ENCODE assay signal across 20 cellular contexts in genomic region chr3:143024351-143024960, GRCh38. TPM values are rescaled to one million over a fixed set of nuclear protein-coding genes. Genes with fewer than 3 reads are reported as not detected.
DNase-seq lines count a peak whose midpoint lies in the region; ATAC-seq, FAIRE-seq and TF ChIP-seq lines count a peak whose summit lies in the region.
"Had no signal": no experiment of that assay in that cellular context is flagged by ENCODE, and none has a peak within 500 bp of the region (broad histone marks: within the 10 kb centered on the region; RNA-seq: fewer than 3 reads in every experiment).

No MANE protein-coding gene starts in this region.

- CTCF ChIA-PET in HCT116 (lab: Charles Lee) = no interaction called here

- no peak overlapping the region for H2AFZ ChIP-seq in HCT116 (ENCODE audit: low read depth, low read length, poor library complexity, severe bottlenecking)

- TF ChIP-seq CTCF in HCT116 (IDR thresholded peaks at IDR 0.05 in 2 of 3, conservative IDR thresholded peaks at IDR 0.05 in 1 of 3; ENCODE audit: borderline replicate concordance in 1 of 3, insufficient read depth in 1 of 3, low read depth in 2 of 3, low read length in 2 of 3) (no peak), kidney (IDR thresholded peaks at IDR 0.05; ENCODE audit: borderline replicate concordance, extremely low read depth, insufficient read depth) (no peak)

- peaks cover 3% of the 10 kb centered on the region for H3K4me1 Mint-ChIP-seq in T-helper 17 cell
- H3K4me1 Mint-ChIP-seq: B cell had no signal

- intact Hi-C loops in HCT116 (cut with micrococcal nuclease) (no loop called here), kidney (cut with DNase I) (no loop called here), left ventricle myocardium superior (cut with micrococcal nuclease) (no loop called here)

- H3K4me2 ChIP-seq in HCT116 (ENCODE audit: low read length) = no peak overlapping the region

- H3K9ac ChIP-seq in HCT116 (ENCODE audit: low read length) (no peak overlapping the region), kidney (ENCODE audit: low read length in 2 of 2) (no peak overlapping the region)

- no peaks in the 10 kb centered on the region for H3K27me3 Mint-ChIP-seq in T-helper 17 cell
- H3K27me3 Mint-ChIP-seq: B cell had no signal

- H3K79me2 ChIP-seq in HCT116 (ENCODE audit: insufficient read depth, low read length) = peaks cover 48% of the 10 kb centered on the region

- no peaks in the 10 kb centered on the region for H4K20me1 ChIP-seq in HCT116 (ENCODE audit: insufficient read depth)

- peak overlapping the region; percentile 47 for H3K27ac Mint-ChIP-seq in T-helper 17 cell
- H3K27ac Mint-ChIP-seq: B cell; CD8-positive, alpha-beta T cell had no signal

- no peak overlapping the region for H3K4me3 Mint-ChIP-seq in T-helper 17 cell
- H3K4me3 Mint-ChIP-seq: B cell; CD8-positive, alpha-beta T cell had no signal

- H3K9me3 ChIP-seq in HCT116 (ENCODE audit: control insufficient read depth in 1 of 2, insufficient read depth in 1 of 2, low read depth in 1 of 2, low read length in 2 of 2) (no peaks in the 10 kb centered on the region), T-helper 17 cell (ENCODE audit: control insufficient read depth, low read length, poor library complexity, severe bottlenecking) (no peaks in the 10 kb centered on the region), kidney (ENCODE audit: control insufficient read depth in 1 of 2, low read length in 2 of 2) (no peaks in the 10 kb centered on the region)
- H3K9me3 ChIP-seq: Caco-2 had no signal

- peaks cover 45 to 60% of the 10 kb centered on the region in 2 experiments for H3K36me3 ChIP-seq in HCT116 (ENCODE audit: control insufficient read depth in 1 of 2, insufficient read depth in 2 of 2, low read length in 2 of 2)
- H3K36me3 ChIP-seq in kidney (ENCODE audit: control insufficient read depth in 1 of 2, insufficient read depth in 2 of 2, low read length in 2 of 2) = peaks cover 20 to 57% of the 10 kb centered on the region in 2 donors

- no peak for TF ChIP-seq RAD21 in HCT116 (IDR thresholded peaks at IDR 0.05; ENCODE audit: low read depth)

- no peak overlapping the region for H3K27ac ChIP-seq in HCT116 (ENCODE audit: low read depth, low read length)
- no peak overlapping the region for H3K27ac ChIP-seq in kidney (ENCODE audit: low read depth in 2 of 2, low read length in 2 of 2)
- H3K27ac ChIP-seq: C4-2B had no signal

- H3K36me3 Mint-ChIP-seq in T-helper 17 cell (ENCODE audit: low read depth) = peaks cover 10% of the 10 kb centered on the region

- H3K4me3 ChIP-seq in HCT116 (replicated peaks in 1 of 2; ENCODE audit: low read depth in 1 of 2, low read length in 2 of 2) (no peak overlapping the region), kidney (ENCODE audit: low read length in 2 of 2) (no peak overlapping the region)

- no peak for TF ChIP-seq POLR2A in HCT116 (IDR thresholded peaks at IDR 0.05; ENCODE audit: borderline replicate concordance, extremely low read depth, insufficient read depth, insufficient read length)

- BruUV-seq in HCT116 (replicated peaks; lab: Mats Ljungman, UMichigan) = TSS peak; percentile 6

- POLR2A ChIA-PET in HCT116 (lab: Charles Lee) = no interaction called here

- FAIRE-seq in kidney (lab: Jason Lieb, UNC) (no peak), urothelium cell line (lab: Jason Lieb, UNC) (no peak)
- FAIRE-seq: HTR-8/SVneo had no signal

- no peaks in the 10 kb centered on the region for H3K27me3 ChIP-seq in HCT116 (ENCODE audit: insufficient read depth, low read length)

- H3K4me1 ChIP-seq in HCT116 (ENCODE audit: control insufficient read depth in 1 of 2, insufficient read depth in 2 of 2, low read length in 2 of 2) (no peaks in the 10 kb centered on the region), kidney (ENCODE audit: control insufficient read depth in 1 of 2, insufficient read depth in 1 of 2, low read depth in 1 of 2, low read length in 2 of 2) (no peaks in the 10 kb centered on the region)
- H3K4me1 ChIP-seq: Caco-2 had no signal

- RAD21 ChIA-PET in HCT116 (lab: Charles Lee; ENCODE audit: low non-redundant PET in 1 of 2, low total read pairs in 2 of 2, uncharacterized antibody in 2 of 2, unreplicated experiment in 2 of 2) = no interaction called here

- DNase-seq in HCT116 (ENCODE audit: low read depth, low spot score) (no peak), T-helper 17 cell (no peak), kidney (peak; percentile 29), UCSD-AML1 (lab: John Stamatoyannopoulos, UW; ENCODE audit: unreplicated experiment) (no peak), left ventricle myocardium superior (no peak), urothelium cell line (ENCODE audit: low spot score) (no peak)
- DNase-seq: Caco-2; CD8-positive, alpha-beta T cell; GOT3; NCI-H1092; NCI-H1417 treated with DMSO at 0.1 percent for 48 hours; NCI-H1694 treated with DMSO at 0.1 percent for 48 hours; NCI-H2227 treated with DMSO at 0.1 percent for 48 hours; NCI-H526 treated with DMSO at 0.1 percent for 48 hours; Right ventricle myocardium superior; RPMI8226 had no signal

- ATAC-seq in HCT116 (no peak), T-helper 17 cell (no peak), left ventricle myocardium superior (no peak), HG03095 (IDR thresholded peaks at IDR 0.05; ENCODE audit: unreplicated experiment) (no peak)
- ATAC-seq: CD8-positive, alpha-beta T cell had no signal

- H3K9me2 ChIP-seq in HCT116 (ENCODE audit: insufficient read depth) = no peaks in the 10 kb centered on the region

TF ChIP-seq in HCT116, 20 proteins besides CTCF, POLR2A, EP300 and RAD21 (continues in another document):
- no peak for TF ChIP-seq ZBTB33 (IDR thresholded peaks at IDR 0.05; ENCODE audit: extremely low read depth, insufficient replicate concordance, low read length)
- TF ChIP-seq REST (IDR thresholded peaks at IDR 0.05; ENCODE audit: low read depth) = no peak
- TF ChIP-seq EZH2 (IDR thresholded peaks at IDR 0.05) = no peak
- TF ChIP-seq FOSL1 (IDR thresholded peaks at IDR 0.05; ENCODE audit: low read depth) = no peak
- no peak for TF ChIP-seq ELF1 (IDR thresholded peaks at IDR 0.05; ENCODE audit: borderline replicate concordance, low read depth)
- no peak for TF ChIP-seq SP1 (IDR thresholded peaks at IDR 0.05; ENCODE audit: low read depth)
- no peak for TF ChIP-seq ZFX (IDR thresholded peaks at IDR 0.05)
- TF ChIP-seq SRF (IDR thresholded peaks at IDR 0.05; ENCODE audit: low read depth) = no peak
- TF ChIP-seq ZNF274 (IDR thresholded peaks at IDR 0.05; ENCODE audit: low read depth, low read length) = no peak
- no peak for TF ChIP-seq ATF3 (IDR thresholded peaks at IDR 0.05)
- TF ChIP-seq TCF7L2 (IDR thresholded peaks at IDR 0.05; ENCODE audit: borderline replicate concordance, extremely low read depth, insufficient read depth, insufficient read length) = no peak
- no peak for TF ChIP-seq MAX (IDR thresholded peaks at IDR 0.05)
- no peak for TF ChIP-seq POLR2AphosphoS5 (IDR thresholded peaks at IDR 0.05; ENCODE audit: low read depth, low read length)
- no peak for TF ChIP-seq YY1 (IDR thresholded peaks at IDR 0.05; ENCODE audit: extremely low read depth, insufficient replicate concordance, low read depth, low read length)

RNA-seq across cellular contexts. Expression of gene U2SURP, which starts 23.1 kb away (rescaled TPM):
- 132 TPM for total RNA-seq in HCT116 (2021; ENCODE audit: unreplicated experiment)
- 36.4 and 42.2 TPM in 2 replicates for polyA plus RNA-seq in HCT116 (2012)
- total RNA-seq in T-helper 17 cell = 100 to 1,000 TPM; 145 to 171 TPM
- total RNA-seq in kidney = 97.7 TPM
- 23.0 TPM for polyA plus RNA-seq in kidney (ENCODE audit: insufficient read depth, low read depth, low replicate concordance)
- 40.4 TPM for total RNA-seq in left ventricle myocardium superior
